22 cellular contexts compared by ENCODE assay signal in genomic region chr2:25088817-25089485, GRCh38. TPM values are rescaled to one million over a fixed set of nuclear protein-coding genes. Genes with fewer than 3 reads are reported as not detected.
DNase-seq lines count a peak whose midpoint lies in the region; ATAC-seq and TF ChIP-seq lines count a peak whose summit lies in the region.
"Had no signal": no experiment of that assay in that cellular context is flagged by ENCODE, and none has a peak within 500 bp of the region (broad histone marks: within the 10 kb centered on the region; RNA-seq: fewer than 3 reads in every experiment).

No MANE protein-coding gene starts in this region.

- ATAC-seq in activated naive CD8-positive, alpha-beta T cell treated with anti-CD3 and anti-CD28 coated beads, Interleukin-2, amount 50 U/mL, for 24 hours = no peak
- no peak for ATAC-seq in HG02759 (IDR thresholded peaks at IDR 0.05; ENCODE audit: unreplicated experiment)

- H3K36me3 ChIP-seq in BLaER1 treated with 17β-estradiol and CSF1 and Interleukin-3, amounts not matched to agents 10 nM and 100 nM = no peaks in the 10 kb centered on the region
- peaks cover 3% of the 10 kb centered on the region for H3K36me3 ChIP-seq in ectodermal cell (ENCODE audit: control insufficient read depth, insufficient read depth, low read length)
- H3K36me3 ChIP-seq: neutrophil, suprapubic skin had no signal

- no peaks in the 10 kb centered on the region for H3K27me3 Mint-ChIP-seq in activated naive CD8-positive, alpha-beta T cell treated with anti-CD3 and anti-CD28 coated beads, Interleukin-2, amount 50 U/mL, for 24 hours

- no peak overlapping the region for H3K27ac Mint-ChIP-seq in activated naive CD8-positive, alpha-beta T cell treated with anti-CD3 and anti-CD28 coated beads, Interleukin-2, amount 50 U/mL, for 24 hours
- H3K27ac Mint-ChIP-seq: activated naive CD4-positive, alpha-beta T cell treated with anti-CD3 and anti-CD28 coated beads for 36 hours; CD8-positive, alpha-beta memory T cell had no signal

- H3K4me3 ChIP-seq in BLaER1 treated with 17β-estradiol and CSF1 and Interleukin-3, amounts not matched to agents 10 nM and 100 nM = no peak overlapping the region
- H3K4me3 ChIP-seq in ectodermal cell (ENCODE audit: insufficient read depth, low read depth, low read length) = no peak overlapping the region
- no peak overlapping the region for H3K4me3 ChIP-seq in coronary artery
- H3K4me3 ChIP-seq: suprapubic skin had no signal

- no peaks in the 10 kb centered on the region for H3K27me3 ChIP-seq in BLaER1 treated with 17β-estradiol and CSF1 and Interleukin-3, amounts not matched to agents 10 nM and 100 nM
- no peaks in the 10 kb centered on the region for H3K27me3 ChIP-seq in ectodermal cell (ENCODE audit: control insufficient read depth, insufficient read depth, low read length, poor library complexity, severe bottlenecking)
- H3K27me3 ChIP-seq: neutrophil had no signal

- H3K36me3 Mint-ChIP-seq in activated naive CD8-positive, alpha-beta T cell treated with anti-CD3 and anti-CD28 coated beads, Interleukin-2, amount 50 U/mL, for 24 hours (ENCODE audit: low read depth) = no peaks in the 10 kb centered on the region
- H3K36me3 Mint-ChIP-seq: CD8-positive, alpha-beta memory T cell had no signal

- WGBS in ectodermal cell, 2 experiments = 78 to 82% methylated on average over 6 of the region's 6 CpGs

- H4K20me1 ChIP-seq in BLaER1 treated with 17β-estradiol and CSF1 and Interleukin-3, amounts not matched to agents 10 nM and 100 nM = peaks cover 0 to 5% (median 0%) of the 10 kb centered on the region in 11 experiments; a peak in 1 of 22 replicates

- H3K27ac ChIP-seq in BLaER1 treated with 17β-estradiol and CSF1 and Interleukin-3, amounts not matched to agents 10 nM and 100 nM = peak overlapping the region in 3 of 11 experiments; percentile 40 to 47 (median 43); a peak in 5 of 22 replicates
- H3K27ac ChIP-seq in ectodermal cell (ENCODE audit: insufficient read depth, low read depth, low read length, poor library complexity, severe bottlenecking) (peak overlapping the region; percentile 33), coronary artery (peak overlapping the region in 1 of 2 donors; percentile 27)
- H3K27ac ChIP-seq: neutrophil, suprapubic skin, VCaP had no signal

- H3K4me2 ChIP-seq in BLaER1 treated with 17β-estradiol and CSF1 and Interleukin-3, amounts not matched to agents 10 nM and 100 nM = peak overlapping the region in 6 of 11 experiments; percentile 24 to 67 (median 47); a peak in 9 of 22 replicates

- H3K9me3 Mint-ChIP-seq in activated naive CD8-positive, alpha-beta T cell treated with anti-CD3 and anti-CD28 coated beads, Interleukin-2, amount 50 U/mL, for 24 hours = no peaks in the 10 kb centered on the region
- H3K9me3 Mint-ChIP-seq: activated naive CD4-positive, alpha-beta T cell treated with anti-CD3 and anti-CD28 coated beads for 36 hours; CD8-positive, alpha-beta memory T cell had no signal

- H3K9ac ChIP-seq in BLaER1 treated with 17β-estradiol and CSF1 and Interleukin-3, amounts not matched to agents 10 nM and 100 nM = peak overlapping the region in 2 of 11 experiments; percentile 39 to 52; a peak in 3 of 22 replicates

- peak; percentile 7 for DNase-seq in LHCN-M2 (ENCODE audit: low read depth)
- DNase-seq in myocyte (ENCODE audit: low read depth) = peak; percentile 48
- no peak for DNase-seq in coronary artery (ENCODE audit: low spot score)
- DNase-seq in activated naive CD8-positive, alpha-beta T cell treated with anti-CD3 and anti-CD28 coated beads, Interleukin-2, amount 50 U/mL, for 24 hours = no peak
- DNase-seq in SIG-M5 (lab: John Stamatoyannopoulos, UW) = no peak
- DNase-seq: activated CD4-positive, alpha-beta T cell treated with anti-CD3 and anti-CD28 coated beads, Interleukin-2, amount 50 U/mL, for 4 hours; activated naive CD4-positive, alpha-beta T cell treated with anti-CD3 and anti-CD28 coated beads for 36 hours; CD8-positive, alpha-beta memory T cell; DND-41; hippocampal formation; midbrain; NCI-H1105 treated with DMSO at 0.1 percent for 48 hours; NCI-H2107; NCI-H524; SHP77 treated with DMSO at 0.1 percent for 48 hours; stimulated activated CD4-positive, alpha-beta T cell treated with anti-CD3 and anti-CD28 coated beads, Interleukin-12 subunit alpha, Interleukin-12 subunit beta, amount 100 ng/mL, for 4 hours had no signal

- no peak overlapping the region for H3K4me3 Mint-ChIP-seq in activated naive CD8-positive, alpha-beta T cell treated with anti-CD3 and anti-CD28 coated beads, Interleukin-2, amount 50 U/mL, for 24 hours
- H3K4me3 Mint-ChIP-seq: activated naive CD4-positive, alpha-beta T cell treated with anti-CD3 and anti-CD28 coated beads for 36 hours; CD8-positive, alpha-beta memory T cell had no signal

- TF ChIP-seq CTCF in coronary artery (IDR thresholded peaks at IDR 0.05) = no peak

- peaks cover under 1 to 16% (median 10%) of the 10 kb centered on the region in 10 experiments; a peak in 16 of 20 replicates for H3K4me1 ChIP-seq in BLaER1 treated with 17β-estradiol and CSF1 and Interleukin-3, amounts not matched to agents 10 nM and 100 nM
- peaks cover 32% of the 10 kb centered on the region for H3K4me1 ChIP-seq in ectodermal cell (ENCODE audit: control insufficient read depth, insufficient read depth, low read length)
- H3K4me1 ChIP-seq: suprapubic skin had no signal

- H3K9me3 ChIP-seq in BLaER1 treated with 17β-estradiol and CSF1 and Interleukin-3, amounts not matched to agents 10 nM and 100 nM (replicated peaks in 1 of 11) = no peaks in the 10 kb centered on the region
- H3K9me3 ChIP-seq in ectodermal cell (ENCODE audit: control insufficient read depth, low read length) = no peaks in the 10 kb centered on the region
- H3K9me3 ChIP-seq: neutrophil, suprapubic skin had no signal

- peaks cover 2% of the 10 kb centered on the region for H3K4me1 Mint-ChIP-seq in activated naive CD8-positive, alpha-beta T cell treated with anti-CD3 and anti-CD28 coated beads, Interleukin-2, amount 50 U/mL, for 24 hours
- H3K4me1 Mint-ChIP-seq: CD8-positive, alpha-beta memory T cell had no signal

RNA-seq across cellular contexts. Expression of gene EFR3B, which starts 47.1 kb away (rescaled TPM):
- total RNA-seq in LHCN-M2 (2014; rRNA removed) (0.34 and 0.51 TPM in 2 replicates), myocyte (0.26 and 0.45 TPM in 2 replicates)
- polyA plus RNA-seq in LHCN-M2 (2012) = 0.43 TPM
- 20.1 TPM for polyA plus RNA-seq in ectodermal cell (2013, experiment 1 of 4)
- 22.9 TPM for polyA plus RNA-seq in ectodermal cell (2013, experiment 2 of 4)
- polyA plus RNA-seq in ectodermal cell (2013, experiment 3 of 4) = 15.2 TPM
- 16.9 TPM for polyA plus RNA-seq in ectodermal cell (2013, experiment 4 of 4)
- polyA plus RNA-seq in myocyte (2012) = 1.1 TPM

Comparison
In these comparisons a context has a peak if more than half of its experiments do, and no peak if none do; other contexts are left out.
1. DNase-seq: peak in LHCN-M2 (single experiment) and myocyte (single experiment); none in coronary artery (single experiment), activated naive CD8-positive, alpha-beta T cell treated with anti-CD3 and anti-CD28 coated beads, Interleukin-2, amount 50 U/mL, for 24 hours (single experiment) and SIG-M5 (single experiment).